ENCODE assay signal across 17 cellular contexts in genomic region chr20:32125511-32125910, GRCh38. TPM values are rescaled to one million over a fixed set of nuclear protein-coding genes. Genes with fewer than 3 reads are reported as not detected.
A peak's percentile ranks its signal among the peaks of the same experiment; 100 is the strongest.
DNase-seq lines count a peak whose midpoint lies in the region; ATAC-seq, FAIRE-seq and TF ChIP-seq lines count a peak whose summit lies in the region.
"Had no signal": no experiment of that assay in that cellular context is flagged by ENCODE, and none has a peak within 500 bp of the region (broad histone marks: within the 10 kb centered on the region; RNA-seq: fewer than 3 reads in every experiment).

No MANE protein-coding gene starts in this region.

- H3K9me2 ChIP-seq in PC-9 (ENCODE audit: insufficient read depth), result no peaks in the 10 kb centered on the region

- ATAC-seq in HepG2, result no peak
- ATAC-seq: CD8-positive, alpha-beta T cell; GM12878 had no signal

- FAIRE-seq in HepG2 (lab: Jason Lieb, UNC), result no peak
- FAIRE-seq: GM12878, GM19239 had no signal

- TF ChIP-seq POLR2A in HepG2 (IDR thresholded peaks at IDR 0.05; ENCODE audit: insufficient read depth in 1 of 2, low read depth in 2 of 2, low read length in 2 of 2), result no peak

- in situ Hi-C loops in HepG2 (cut with HindIII; ENCODE audit: extremely low pct_ligation_motif_present, low pct_unique_long_range_greater_than_20kb), result no loop called here

- BruUV-seq in HepG2 (replicated peaks; lab: Mats Ljungman, UMichigan) (no TSS peak), PC-9 (replicated peaks; lab: Mats Ljungman, UMichigan) (no TSS peak)

- POLR2A ChIA-PET in HepG2 (lab: Yijun Ruan, JAX), result no interaction called here
- POLR2A ChIA-PET in PC-9 (lab: Charles Lee; ENCODE audit: unreplicated experiment), result no interaction called here

- H4K20me1 ChIP-seq in HepG2 (ENCODE audit: insufficient read depth, low read length) (peaks cover 34% of the 10 kb centered on the region), PC-9 (ENCODE audit: insufficient read depth) (peaks cover 45% of the 10 kb centered on the region)

- WGBS in HepG2 (ENCODE audit: low lambda C conversion rate), result 96% methylated on average over 5 of the region's 5 CpGs

- H3K36me3 ChIP-seq in HepG2 (replicated peaks in 1 of 2; ENCODE audit: control insufficient read depth in 1 of 2, insufficient read depth in 2 of 2, low read length in 2 of 2) (peaks cover 0 to 4% of the 10 kb centered on the region in 2 experiments; a peak in 3 of 5 replicates), PC-9 (ENCODE audit: low read depth) (no peaks in the 10 kb centered on the region)

- H2AFZ ChIP-seq in HepG2 (ENCODE audit: low read length) (no peak overlapping the region), PC-9 (no peak overlapping the region)

- intact Hi-C loops in HepG2 (cut with micrococcal nuclease; ENCODE audit: unreplicated experiment) (no loop called here), PC-9 (cut with micrococcal nuclease; ENCODE audit: unreplicated experiment) (no loop called here)

- H3K4me2 ChIP-seq in HepG2 (ENCODE audit: low read depth, low read length), result no peak overlapping the region
- H3K4me2 ChIP-seq in PC-9, result no peak overlapping the region
- H3K4me2 ChIP-seq: BLaER1 treated with 17β-estradiol and CSF1 and Interleukin-3, amounts not matched to agents 10 nM and 100 nM had no signal

- no peak for TF ChIP-seq EP300 in HepG2 (IDR thresholded peaks at IDR 0.05; ENCODE audit: low read depth in 2 of 2, low read length in 2 of 2)
- no peak for TF ChIP-seq EP300 in HepG2 (CRISPR knock-in tag; IDR thresholded peaks at IDR 0.05; ENCODE audit: borderline replicate concordance)

- DNase-seq in NCI-H2171 treated with DMSO at 0.1 percent for 48 hours (lab: John Stamatoyannopoulos, UW) (peak; percentile 16), NCI-H2171 (lab: John Stamatoyannopoulos, UW) (no peak), coronary artery (ENCODE audit: low spot score) (peak; percentile 8), HepG2 (ENCODE audit: low spot score) (no peak), NCI-H2107 treated with DMSO at 0.1 percent for 48 hours (lab: John Stamatoyannopoulos, UW; ENCODE audit: unreplicated experiment) (no peak), substantia nigra (lab: John Stamatoyannopoulos, UW) (no peak), PC-9 (no peak)
- DNase-seq: 8988T; CD8-positive, alpha-beta T cell; DMS 273 treated with DMSO at 0.1 percent for 48 hours; DMS53; DND-41; EL had no signal

- no peak overlapping the region for H3K9ac ChIP-seq in HepG2 (ENCODE audit: insufficient read depth, low read depth, low read length)
- H3K9ac ChIP-seq: BLaER1 treated with 17β-estradiol and CSF1 and Interleukin-3, amounts not matched to agents 10 nM and 100 nM had no signal

- H3K4me3 ChIP-seq in coronary artery, result no peak overlapping the region
- no peak overlapping the region for H3K4me3 ChIP-seq in HepG2 (replicated peaks in 1 of 3; ENCODE audit: insufficient read depth in 1 of 3, low read depth in 2 of 3, low read length in 3 of 3)
- no peak overlapping the region for H3K4me3 ChIP-seq in PC-9
- H3K4me3 ChIP-seq: BLaER1 treated with 17β-estradiol and CSF1 and Interleukin-3, amounts not matched to agents 10 nM and 100 nM; GM12878; HAP-1 had no signal

- 0 out of 2 replicates have a peak, but pooled peaks cover 3% of the 10 kb centered on the region for H3F3A ChIP-seq in PC-9 (ENCODE audit: insufficient read depth, low read depth)

- H3K9me3 ChIP-seq in HepG2 (ENCODE audit: low read length) (no peaks in the 10 kb centered on the region), PC-9 (ENCODE audit: insufficient read depth, low read depth) (no peaks in the 10 kb centered on the region)
- H3K9me3 ChIP-seq: HAP-1 had no signal

- H3K79me2 ChIP-seq in HepG2 (ENCODE audit: insufficient read depth, low read length) (peaks cover 66% of the 10 kb centered on the region), PC-9 (ENCODE audit: low read depth) (peaks cover 15% of the 10 kb centered on the region)

- TF ChIP-seq RAD21 in HepG2 (CRISPR knock-in tag; IDR thresholded peaks at IDR 0.05), result no peak

- no peaks in the 10 kb centered on the region for H3K27me3 ChIP-seq in HepG2 (ENCODE audit: control insufficient read depth in 1 of 2, insufficient read depth in 2 of 2, low read length in 2 of 2)
- no peaks in the 10 kb centered on the region for H3K27me3 ChIP-seq in PC-9 (ENCODE audit: insufficient read depth, low read depth)
- H3K27me3 ChIP-seq: BLaER1 treated with 17β-estradiol and CSF1 and Interleukin-3, amounts not matched to agents 10 nM and 100 nM had no signal

- CTCF ChIA-PET in HepG2 (lab: Yijun Ruan, JAX; ENCODE audit: low intra/inter-chr PET ratio, low total read pairs) (no interaction called here), PC-9 (lab: Charles Lee) (no interaction called here)

- H3K4me1 ChIP-seq in HepG2 (ENCODE audit: insufficient read depth, low read length) (peaks cover 26% of the 10 kb centered on the region), PC-9 (replicated peaks; ENCODE audit: insufficient read depth) (no peaks in the 10 kb centered on the region)

- TF ChIP-seq CTCF in coronary artery (IDR thresholded peaks at IDR 0.05) (no peak), HepG2 (CRISPR knock-in tag; IDR thresholded peaks at IDR 0.05) (no peak), PC-9 (conservative IDR thresholded peaks at IDR 0.05) (no peak)

- H3K27ac ChIP-seq in coronary artery, result no peak overlapping the region
- H3K27ac ChIP-seq in HepG2 (ENCODE audit: extremely low read length, insufficient read depth, low read length), result no peak overlapping the region
- no peak overlapping the region for H3K27ac ChIP-seq in substantia nigra (ENCODE audit: low read depth, low read length, poor library complexity, severe bottlenecking)
- H3K27ac ChIP-seq in PC-9, result no peak overlapping the region
- H3K27ac ChIP-seq: BLaER1 treated with 17β-estradiol and CSF1 and Interleukin-3, amounts not matched to agents 10 nM and 100 nM had no signal

TF ChIP-seq in HepG2, 621 proteins besides CTCF, POLR2A, EP300 and RAD21:
- TF ChIP-seq ZBTB38 (CRISPR knock-in tag; IDR thresholded peaks at IDR 0.05) (0 out of 2 replicates have a peak, but pooled peaks have one; percentile 19), ZNF180 (CRISPR knock-in tag; IDR thresholded peaks at IDR 0.05; ENCODE audit: borderline replicate concordance, low read depth) (no peak)

RNA-seq across cellular contexts. Expression of gene TM9SF4, which starts 16.0 kb away (rescaled TPM):
- 30.3 and 53.5 TPM in 2 replicates for total RNA-seq in HepG2 (2016; rRNA removed; fragmentation: Illumina TruSeq; extraction: Trizol)
- total RNA-seq in HepG2 (2016; cell fraction: cytosol; rRNA removed; fragmentation: Illumina TruSeq; extraction: Trizol; ENCODE audit: low read depth), result 8.9 and 10.2 TPM in 2 replicates
- 26.6 and 52.8 TPM in 2 replicates for total RNA-seq in HepG2 (2016; cell fraction: insoluble cytoplasmic fraction; rRNA removed; fragmentation: Illumina TruSeq; extraction: Trizol)
- total RNA-seq in HepG2 (2016; cell fraction: membrane; rRNA removed; fragmentation: Illumina TruSeq; extraction: Trizol), result 16.3 and 19.5 TPM in 2 replicates
- 67.0 and 79.9 TPM in 2 replicates for total RNA-seq in HepG2 (2016; cell fraction: nucleus; rRNA removed; fragmentation: Illumina TruSeq; extraction: Trizol)
- 171 and 183 TPM in 2 replicates for polyA plus RNA-seq in HepG2 (2011; rRNA removed)
- polyA plus RNA-seq in HepG2 (2011; cell fraction: cytosol; rRNA removed), result 137 and 141 TPM in 2 replicates
- polyA plus RNA-seq in HepG2 (2011; cell fraction: nucleus; rRNA removed), result 138 and 162 TPM in 2 replicates
- 93.4 and 96.8 TPM in 2 replicates for polyA plus RNA-seq in HepG2 (2012)
- 5.9 and 6.7 TPM in 2 replicates for polyA plus RNA-seq in HepG2 (2016; cell fraction: cytosol; fragmentation: Illumina TruSeq; extraction: Trizol; ENCODE audit: low read depth)
- 27.2 and 35.4 TPM in 2 replicates for polyA plus RNA-seq in HepG2 (2016; cell fraction: insoluble cytoplasmic fraction; fragmentation: Illumina TruSeq; extraction: Trizol; ENCODE audit: low read depth)
- 15.5 and 17.0 TPM in 2 replicates for polyA plus RNA-seq in HepG2 (2016; cell fraction: membrane; fragmentation: Illumina TruSeq; extraction: Trizol; ENCODE audit: low read depth)
- polyA plus RNA-seq in HepG2 (2016; cell fraction: nucleus; fragmentation: Illumina TruSeq; extraction: Trizol; ENCODE audit: insufficient read depth, low read depth), result 134 and 135 TPM in 2 replicates
- polyA minus RNA-seq in HepG2 (2011; rRNA and poly(A)+ RNA removed; ENCODE audit: low replicate concordance), result 107 and 349 TPM in 2 replicates
- 135 and 159 TPM in 2 replicates for polyA minus RNA-seq in HepG2 (2011; cell fraction: cytosol; rRNA and poly(A)+ RNA removed)
- 88.2 and 109 TPM in 2 replicates for polyA minus RNA-seq in HepG2 (2011; cell fraction: nucleus; rRNA and poly(A)+ RNA removed)
- 58.4 and 67.8 TPM in 2 replicates for total RNA-seq in PC-9 (2021)

Comparison
In these comparisons a context has a peak if more than half of its experiments do, and no peak if none do; other contexts are left out.
1. DNase-seq: peak in NCI-H2171 treated with DMSO at 0.1 percent for 48 hours (single experiment) and coronary artery (single experiment); none in NCI-H2171 (single experiment), HepG2 (single experiment), NCI-H2107 treated with DMSO at 0.1 percent for 48 hours (single experiment), substantia nigra (0 of 49) and PC-9 (0 of 2).